ENCODE assay signal across 34 cellular contexts in the genomic region with DNA sequence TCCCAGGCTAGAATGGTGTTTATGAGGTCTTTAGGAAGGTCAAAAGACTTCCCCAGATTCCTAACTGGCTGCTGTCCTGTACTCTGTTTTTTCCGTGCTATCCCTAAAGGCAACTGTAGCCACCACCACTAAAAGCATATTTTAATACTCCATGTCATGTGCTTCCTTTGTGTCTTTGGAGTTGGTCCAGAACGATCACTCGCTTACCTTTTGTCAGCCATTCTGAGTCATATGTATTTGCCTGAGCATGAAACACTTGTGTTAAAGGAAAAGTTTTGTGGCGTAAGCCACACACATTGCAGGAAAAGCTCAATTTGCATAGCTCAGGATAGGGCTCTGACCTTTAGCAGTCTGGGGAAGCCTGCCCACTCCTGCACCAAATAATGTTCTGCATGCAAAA.
DNase-seq lines count a peak whose midpoint lies in the region; ATAC-seq and TF ChIP-seq lines count a peak whose summit lies in the region.
"Had no signal": no experiment of that assay in that cellular context is flagged by ENCODE, and none has a peak within 500 bp of the region (broad histone marks: within the 10 kb centered on the region; RNA-seq: fewer than 3 reads in every experiment).

No MANE protein-coding gene starts in this region.

- peaks cover 28% of the 10 kb centered on the region for H3K4me1 Mint-ChIP-seq in MCF 10A (ENCODE audit: insufficient read depth, unreplicated experiment)
- H3K4me1 Mint-ChIP-seq in natural killer cell treated with Interleukin-12 subunit alpha and Interleukin-12 subunit beta and Interleukin-15 and Interleukin-18, amount 100 ng/mL, for 72 hours (ENCODE audit: low read depth in 2 of 2), result no peaks in the 10 kb centered on the region
- H3K4me1 Mint-ChIP-seq: activated CD4-positive, alpha-beta T cell treated with anti-CD3 and anti-CD28 coated beads for 36 hours; activated naive CD8-positive, alpha-beta T cell treated with anti-CD3 and anti-CD28 coated beads for 36 hours; CD14-positive monocyte; nephron had no signal

- 78% methylated on average over 4 of the region's 4 CpGs for WGBS in smooth muscle cell (ENCODE audit: low lambda C conversion rate)

- in situ Hi-C loops in astrocyte of the cerebellum (cut with HindIII; ENCODE audit: low sequenced_read_pairs), result no loop called here

- no peaks in the 10 kb centered on the region for H3K27me3 Mint-ChIP-seq in MCF 10A (ENCODE audit: insufficient read depth, unreplicated experiment)
- peaks cover 20 to 22% of the 10 kb centered on the region in 2 donors for H3K27me3 Mint-ChIP-seq in natural killer cell treated with Interleukin-12 subunit alpha and Interleukin-12 subunit beta and Interleukin-15 and Interleukin-18, amount 100 ng/mL, for 72 hours

- POLR2A ChIA-PET in MCF 10A (lab: Yijun Ruan, JAX), result interaction anchor here (0.8 to 2.5 kb wide), 3 partner anchors 10 to 255 kb away, joined by 3 to 14 read pairs (median 13); no protein-coding TSS in a partner anchor

- no peaks in the 10 kb centered on the region for H3K36me3 ChIP-seq in breast epithelium
- H3K36me3 ChIP-seq in smooth muscle cell (ENCODE audit: low read depth), result no peaks in the 10 kb centered on the region
- H3K36me3 ChIP-seq: gastroesophageal sphincter, sigmoid colon, tibial nerve had no signal

- H3K4me1 ChIP-seq in breast epithelium, result no peaks in the 10 kb centered on the region
- peaks cover 24% of the 10 kb centered on the region for H3K4me1 ChIP-seq in foreskin keratinocyte
- no peaks in the 10 kb centered on the region for H3K4me1 ChIP-seq in smooth muscle cell (ENCODE audit: low read depth)
- H3K4me1 ChIP-seq: Caco-2, gastroesophageal sphincter, sigmoid colon had no signal

- H3K79me2 ChIP-seq in smooth muscle cell (ENCODE audit: low read depth), result no peaks in the 10 kb centered on the region

- H3K9me3 ChIP-seq in breast epithelium (no peaks in the 10 kb centered on the region), smooth muscle cell (replicated peaks; ENCODE audit: low read depth) (no peaks in the 10 kb centered on the region)
- H3K9me3 ChIP-seq: Caco-2, gastroesophageal sphincter, sigmoid colon, tibial nerve had no signal

- intact Hi-C loops in MCF 10A (cut with micrococcal nuclease) (no loop called here), breast epithelium (cut with DNase I; ENCODE audit: low total_unique reads) (no loop called here)

- H3K4me2 ChIP-seq in smooth muscle cell, result no peak overlapping the region

- H3K4me3 ChIP-seq in breast epithelium, result no peak overlapping the region
- H3K4me3 ChIP-seq in astrocyte of the cerebellum (ENCODE audit: low read depth, low read length), result no peak overlapping the region
- H3K4me3 ChIP-seq in smooth muscle cell, result no peak overlapping the region
- H3K4me3 ChIP-seq: gastroesophageal sphincter, sigmoid colon, tibial nerve had no signal

- no peaks in the 10 kb centered on the region for H3K36me3 Mint-ChIP-seq in MCF 10A (ENCODE audit: insufficient read depth, unreplicated experiment)
- no peaks in the 10 kb centered on the region for H3K36me3 Mint-ChIP-seq in natural killer cell treated with Interleukin-12 subunit alpha and Interleukin-12 subunit beta and Interleukin-15 and Interleukin-18, amount 100 ng/mL, for 72 hours
- H3K36me3 Mint-ChIP-seq: activated naive CD8-positive, alpha-beta T cell treated with anti-CD3 and anti-CD28 coated beads for 36 hours; CD14-positive monocyte had no signal

- H2AFZ ChIP-seq in smooth muscle cell (ENCODE audit: low read depth), result no peak overlapping the region

- TF ChIP-seq POLR2A in breast epithelium (IDR thresholded peaks at IDR 0.05), result no peak

- no peak overlapping the region for H3K4me3 Mint-ChIP-seq in MCF 10A (ENCODE audit: unreplicated experiment)
- no peak overlapping the region for H3K4me3 Mint-ChIP-seq in natural killer cell treated with Interleukin-12 subunit alpha and Interleukin-12 subunit beta and Interleukin-15 and Interleukin-18, amount 100 ng/mL, for 72 hours
- H3K4me3 Mint-ChIP-seq: activated CD4-positive, alpha-beta T cell treated with anti-CD3 and anti-CD28 coated beads for 36 hours; activated naive CD8-positive, alpha-beta T cell treated with anti-CD3 and anti-CD28 coated beads for 36 hours; CD14-positive monocyte; H9; nephron had no signal

- no peak overlapping the region for H3K27ac ChIP-seq in breast epithelium
- H3K27ac ChIP-seq in foreskin keratinocyte, result peak overlapping the region; percentile 15
- no peak overlapping the region for H3K27ac ChIP-seq in smooth muscle cell (ENCODE audit: low read depth)
- H3K27ac ChIP-seq: gastroesophageal sphincter, sigmoid colon, VCaP had no signal

- H3K9ac ChIP-seq in smooth muscle cell (ENCODE audit: low read depth), result no peak overlapping the region

- BruUV-seq in MCF 10A (replicated peaks; lab: Mats Ljungman, UMichigan), result no TSS peak

- TF ChIP-seq CTCF in MCF 10A (IDR thresholded peaks at IDR 0.05; ENCODE audit: unreplicated experiment) (no peak), breast epithelium (IDR thresholded peaks at IDR 0.05) (no peak), astrocyte of the cerebellum (IDR thresholded peaks at IDR 0.05; ENCODE audit: low read depth, low read length, missing control alignments) (no peak), foreskin keratinocyte (conservative IDR thresholded peaks at IDR 0.05) (no peak), smooth muscle cell (IDR thresholded peaks at IDR 0.05; ENCODE audit: borderline replicate concordance, insufficient read depth, poor library complexity, severe bottlenecking) (no peak)

- CTCF ChIA-PET in MCF 10A (lab: Yijun Ruan, JAX), result interaction anchor here (1.6 kb wide), 1 partner anchor 15 kb away, joined by 5 read pairs; no protein-coding TSS in a partner anchor

- no peaks in the 10 kb centered on the region for H3K9me3 Mint-ChIP-seq in MCF 10A (ENCODE audit: unreplicated experiment)
- no peaks in the 10 kb centered on the region for H3K9me3 Mint-ChIP-seq in natural killer cell treated with Interleukin-12 subunit alpha and Interleukin-12 subunit beta and Interleukin-15 and Interleukin-18, amount 100 ng/mL, for 72 hours
- H3K9me3 Mint-ChIP-seq: activated naive CD8-positive, alpha-beta T cell treated with anti-CD3 and anti-CD28 coated beads for 36 hours; H9; nephron had no signal

- ATAC-seq in foreskin keratinocyte, result peak; percentile 81
- ATAC-seq in GM18868 (IDR thresholded peaks at IDR 0.05; ENCODE audit: unreplicated experiment), result no peak
- ATAC-seq in HG03457 (IDR thresholded peaks at IDR 0.05; ENCODE audit: unreplicated experiment), result no peak
- ATAC-seq in natural killer cell treated with Interleukin-12 subunit alpha and Interleukin-12 subunit beta and Interleukin-15 and Interleukin-18, amount 100 ng/mL, for 72 hours, result no peak
- ATAC-seq: activated CD4-positive, alpha-beta T cell treated with anti-CD3 and anti-CD28 coated beads for 36 hours; gastroesophageal sphincter; Panc1 had no signal

- DNase-seq in MCF 10A (ENCODE audit: unreplicated experiment), result peak; percentile 92
- no peak for DNase-seq in breast epithelium (ENCODE audit: low spot score in 2 of 2)
- peak; percentile 41 for DNase-seq in astrocyte of the cerebellum (ENCODE audit: low read depth)
- peak; percentile 85 to 93 for DNase-seq in foreskin keratinocyte
- no peak for DNase-seq in smooth muscle cell (lab: John Stamatoyannopoulos, UW; ENCODE audit: unreplicated experiment)
- no peak for DNase-seq in natural killer cell treated with Interleukin-12 subunit alpha and Interleukin-12 subunit beta and Interleukin-15 and Interleukin-18, amount 100 ng/mL, for 72 hours (ENCODE audit: low spot score)
- DNase-seq: 8988T; activated CD4-positive, alpha-beta T cell treated with anti-CD3 and anti-CD28 coated beads for 36 hours; activated effector memory CD4-positive, alpha-beta T cell treated with anti-CD3 and anti-CD28 coated beads, Interleukin-2, amount 50 U/mL, for 16 hours; activated naive CD8-positive, alpha-beta T cell treated with anti-CD3 and anti-CD28 coated beads for 36 hours; aorta; Caco-2; DMS79 treated with DMSO at 0.1 percent for 48 hours; dorsolateral prefrontal cortex; H9; Kasumi-1; kidney glomerular epithelial cell; MV-4-11; NCI-H1436 treated with DMSO at 0.1 percent for 48 hours; NCI-H226; SIG-M5; sigmoid colon; stimulated activated CD4-positive, alpha-beta T cell treated with anti-CD3 and anti-CD28 coated beads, Interleukin-15, amount 100 ng/mL, for 24 hours; stimulated activated CD4-positive, alpha-beta T cell treated with anti-CD3 and anti-CD28 coated beads, Interleukin-4, amount 100 ng/mL, for 4 hours; SW 1271; T-helper 9 cell had no signal

- no peaks in the 10 kb centered on the region for H3F3A ChIP-seq in smooth muscle cell (ENCODE audit: low read depth)

- H3K27me3 ChIP-seq in breast epithelium, result no peaks in the 10 kb centered on the region
- no peaks in the 10 kb centered on the region for H3K27me3 ChIP-seq in foreskin keratinocyte
- peaks cover 28% of the 10 kb centered on the region for H3K27me3 ChIP-seq in smooth muscle cell (ENCODE audit: low read depth)
- H3K27me3 ChIP-seq: dorsolateral prefrontal cortex, sigmoid colon, tibial nerve had no signal

- H3K27ac Mint-ChIP-seq in MCF 10A (ENCODE audit: low read depth, unreplicated experiment), result no peak overlapping the region
- no peak overlapping the region for H3K27ac Mint-ChIP-seq in natural killer cell treated with Interleukin-12 subunit alpha and Interleukin-12 subunit beta and Interleukin-15 and Interleukin-18, amount 100 ng/mL, for 72 hours
- H3K27ac Mint-ChIP-seq: activated CD4-positive, alpha-beta T cell treated with anti-CD3 and anti-CD28 coated beads for 36 hours; activated naive CD8-positive, alpha-beta T cell treated with anti-CD3 and anti-CD28 coated beads for 36 hours; CD14-positive monocyte; H9; nephron had no signal

- no peaks in the 10 kb centered on the region for H4K20me1 ChIP-seq in smooth muscle cell (ENCODE audit: low read depth)

Comparison
In these comparisons a context has a peak if more than half of its experiments do, and no peak if none do; other contexts are left out.
1. DNase-seq: peak in MCF 10A (single experiment), astrocyte of the cerebellum (single experiment) and foreskin keratinocyte (2 of 2); none in breast epithelium (0 of 2), smooth muscle cell (single experiment) and natural killer cell treated with Interleukin-12 subunit alpha and Interleukin-12 subunit beta and Interleukin-15 and Interleukin-18, amount 100 ng/mL, for 72 hours (single experiment).